In the genomic region with DNA sequence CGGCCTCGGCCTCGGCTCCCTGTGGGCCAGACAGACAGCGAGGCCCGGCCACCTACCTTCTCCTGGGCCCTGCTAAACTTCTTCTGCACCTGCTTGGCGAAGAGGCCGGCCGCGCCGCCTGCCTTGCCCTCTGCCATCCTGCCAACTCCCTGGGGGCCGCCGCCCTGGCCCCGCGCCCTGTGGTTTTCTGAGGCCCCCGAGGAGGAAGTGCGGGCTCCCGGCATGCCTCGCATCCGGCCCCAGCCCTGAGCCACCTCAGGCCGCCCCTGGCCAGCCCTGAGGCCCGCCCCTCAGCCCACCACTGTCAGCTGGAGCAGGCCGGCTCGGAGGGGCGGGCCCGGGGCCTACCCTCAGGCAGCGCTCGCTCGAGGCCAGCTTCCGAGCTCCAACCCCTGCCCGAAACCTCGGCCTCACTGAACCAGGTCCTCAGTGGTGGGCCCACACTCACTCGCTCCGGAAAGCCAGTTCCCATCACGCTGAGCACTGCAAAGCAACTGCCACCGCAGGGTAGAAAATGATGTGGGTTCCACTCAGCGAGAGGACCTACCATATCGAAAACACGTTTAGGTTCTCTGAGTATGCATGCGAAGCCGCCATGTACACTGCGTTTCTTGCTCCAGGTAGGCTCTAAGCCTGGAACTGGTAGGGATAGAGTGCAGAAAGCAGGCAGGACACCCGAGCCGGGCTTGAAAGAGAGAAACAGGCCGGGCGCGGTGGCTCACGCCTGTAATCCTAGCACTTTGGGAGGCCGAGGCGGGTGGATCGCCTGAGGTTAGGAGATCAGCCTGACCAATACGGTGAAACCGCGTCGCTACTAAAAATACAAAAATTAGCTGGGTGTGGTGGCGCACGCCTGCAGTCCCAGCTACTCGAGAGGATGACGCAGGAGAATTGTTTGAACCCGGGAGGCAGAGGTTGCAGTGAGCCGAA, we compare ENCODE assay signal across 8 cellular contexts. TPM values are rescaled to one million over a fixed set of nuclear protein-coding genes. Genes with fewer than 3 reads are reported as not detected.
DNase-seq lines count a peak whose midpoint lies in the region; ATAC-seq lines count a peak whose summit lies in the region.

A gene (minus strand): TSS at position 209 of the 930 bp plus-strand sequence. CDS start 72 bp downstream, at position 137.

- H3K9me3 Mint-ChIP-seq in activated T-cell treated with anti-CD3 and anti-CD28 coated beads, Interleukin-2, amount 50 U/mL, for 72 hours = no peaks in the 10 kb centered on the region

- H3K36me3 Mint-ChIP-seq in activated T-cell treated with anti-CD3 and anti-CD28 coated beads, Interleukin-2, amount 50 U/mL, for 72 hours (ENCODE audit: insufficient read depth in 2 of 2) = peaks cover 8 to 17% of the 10 kb centered on the region in 2 donors

- ATAC-seq in GM21447 (IDR thresholded peaks at IDR 0.05; ENCODE audit: unreplicated experiment) (peak; percentile 38), HG02970 (IDR thresholded peaks at IDR 0.05; ENCODE audit: low FRiP score, unreplicated experiment) (no peak)
- peak; percentile 80 to 88 for ATAC-seq in activated T-cell treated with anti-CD3 and anti-CD28 coated beads, Interleukin-2, amount 50 U/mL, for 72 hours (replicated peaks in 1 of 2)

- peak within 1 kb of the TSS; percentile 93 for H3K27ac Mint-ChIP-seq in activated T-cell treated with anti-CD3 and anti-CD28 coated beads, Interleukin-2, amount 50 U/mL, for 72 hours

- no peaks in the 10 kb centered on the region for H3K27me3 Mint-ChIP-seq in activated T-cell treated with anti-CD3 and anti-CD28 coated beads, Interleukin-2, amount 50 U/mL, for 72 hours (ENCODE audit: low read depth)

- peaks cover 87% of the 10 kb centered on the region for H3K4me1 Mint-ChIP-seq in activated T-cell treated with anti-CD3 and anti-CD28 coated beads, Interleukin-2, amount 50 U/mL, for 72 hours (ENCODE audit: low read depth)

- DNase-seq in CD1c-positive myeloid dendritic cell (ENCODE audit: extremely low spot score) = peak; percentile 69
- peak; percentile 73 to 82 for DNase-seq in NOMO-1 (lab: John Stamatoyannopoulos, UW; ENCODE audit: unreplicated experiment in 2 of 2)
- DNase-seq in activated T-cell treated with anti-CD3 and anti-CD28 coated beads, Interleukin-2, amount 50 U/mL, for 72 hours = peak; percentile 82 to 89
- peak; percentile 89 for DNase-seq in mesenteric fat pad (ENCODE audit: low spot score)
- peak; percentile 47 to 66 (median 62) for DNase-seq in stimulated activated naive CD4-positive, alpha-beta T cell (lab: John Stamatoyannopoulos, UW)
- DNase-seq in cortex of kidney (lab: John Stamatoyannopoulos, UW) = no peak

- peak within 1 kb of the TSS; percentile 88 to 95 for H3K4me3 Mint-ChIP-seq in activated T-cell treated with anti-CD3 and anti-CD28 coated beads, Interleukin-2, amount 50 U/mL, for 72 hours

RNA-seq across cellular contexts. Expression of the gene that starts here (rescaled TPM):
- 100 to 1,000 TPM; 102 to 104 TPM for total RNA-seq in activated T-cell treated with anti-CD3 and anti-CD28 coated beads, Interleukin-2, amount 50 U/mL, for 72 hours
- 14.4 TPM for total RNA-seq in mesenteric fat pad
